8 cellular contexts compared by ENCODE assay signal in genomic region chr20:48826064-48826463, GRCh38. TPM values are rescaled to one million over a fixed set of nuclear protein-coding genes. Genes with fewer than 3 reads are reported as not detected.
DNase-seq lines count a peak whose midpoint lies in the region; ATAC-seq and TF ChIP-seq lines count a peak whose summit lies in the region.

No MANE protein-coding gene starts in this region.

- H3K4me1 ChIP-seq in heart right ventricle = peaks cover 0 to 63% (median 22%) of the 10 kb centered on the region in 9 donors
- peaks cover 30% of the 10 kb centered on the region for H3K4me1 ChIP-seq in mesenchymal stem cell (ENCODE audit: control insufficient read depth, insufficient read depth, low read depth, low read length)
- peaks cover 2% of the 10 kb centered on the region for H3K4me1 ChIP-seq in urinary bladder (ENCODE audit: insufficient read depth)

- no peak overlapping the region for H3K4ac ChIP-seq in mesenchymal stem cell (ENCODE audit: low read depth in 1 of 2, low read length in 2 of 2)

- H2BK12ac ChIP-seq in mesenchymal stem cell (ENCODE audit: low read length in 2 of 2) = no peak overlapping the region

- no peak overlapping the region for H4K8ac ChIP-seq in mesenchymal stem cell (ENCODE audit: low read length)

- H3K4me2 ChIP-seq in mesenchymal stem cell (ENCODE audit: low read length, poor library complexity, severe bottlenecking) = peak overlapping the region; percentile 78

- H3K27ac ChIP-seq in heart right ventricle (peak overlapping the region in 8 of 10 donors; percentile 39 to 97 (median 87)), mesenchymal stem cell (ENCODE audit: low read length, poor library complexity, severe bottlenecking) (no peak overlapping the region), urinary bladder (ENCODE audit: low read depth) (peak overlapping the region; percentile 12)

- H3K18ac ChIP-seq in mesenchymal stem cell (ENCODE audit: low read depth in 1 of 2, low read length in 2 of 2) = no peak overlapping the region

- H2BK5ac ChIP-seq in mesenchymal stem cell (ENCODE audit: low read depth, low read length, poor library complexity, severe bottlenecking) = no peak overlapping the region

- H3K9ac ChIP-seq in mesenchymal stem cell (ENCODE audit: low read length) = peak overlapping the region; percentile 29

- H3K79me1 ChIP-seq in mesenchymal stem cell (replicated peaks; ENCODE audit: low read length, poor library complexity, severe bottlenecking) = peaks cover 8% of the 10 kb centered on the region

- H4K91ac ChIP-seq in mesenchymal stem cell (ENCODE audit: low read length) = no peak overlapping the region

- H3K9me3 ChIP-seq in heart right ventricle (no peaks in the 10 kb centered on the region), mesenchymal stem cell (ENCODE audit: control insufficient read depth, low read length) (no peaks in the 10 kb centered on the region)

- H3K4me3 ChIP-seq in heart right ventricle = peak overlapping the region; percentile 12 to 91 (median 81)
- H3K4me3 ChIP-seq in astrocyte of the spinal cord (ENCODE audit: low read depth, low read length) = peak overlapping the region; percentile 77
- peak overlapping the region in 1 of 2 experiments; percentile 76 for H3K4me3 ChIP-seq in mesenchymal stem cell (ENCODE audit: insufficient read depth in 1 of 2, low read depth in 1 of 2, low read length in 2 of 2)
- peak overlapping the region; percentile 83 for H3K4me3 ChIP-seq in urinary bladder (ENCODE audit: low read depth, low read length)

- no peaks in the 10 kb centered on the region for H3K27me3 ChIP-seq in heart right ventricle
- peaks cover 0 to 26% of the 10 kb centered on the region in 2 experiments for H3K27me3 ChIP-seq in mesenchymal stem cell (ENCODE audit: control insufficient read depth in 1 of 2, insufficient read depth in 1 of 2, low read length in 2 of 2)

- no peak overlapping the region for H3K23ac ChIP-seq in mesenchymal stem cell (ENCODE audit: low read length in 2 of 2)

- no peak overlapping the region for H3K14ac ChIP-seq in mesenchymal stem cell (ENCODE audit: low read length in 2 of 2)

- 54 to 57% methylated on average over 2 of the region's 2 CpGs for WGBS in heart right ventricle, 2 donors
- WGBS in mesenchymal stem cell = no CpG with 5 or more reads among the region's 2 CpGs
- 66% methylated on average over 2 of the region's 2 CpGs for WGBS in urinary bladder

- no peak for TF ChIP-seq CTCF in heart right ventricle (IDR thresholded peaks at IDR 0.05)
- no peak for TF ChIP-seq CTCF in astrocyte of the spinal cord (IDR thresholded peaks at IDR 0.05; ENCODE audit: low read depth, low read length)

- no peak overlapping the region for H2BK15ac ChIP-seq in mesenchymal stem cell (ENCODE audit: low read depth, poor library complexity, severe bottlenecking)

- DNase-seq in heart right ventricle (no peak), Right ventricle myocardium superior (no peak), astrocyte of the spinal cord (ENCODE audit: low read depth, low spot score) (no peak), mesenchymal stem cell (no peak), GDM1 (lab: John Stamatoyannopoulos, UW) (no peak), NAMALWA (ENCODE audit: low spot score) (no peak), putamen (ENCODE audit: low spot score) (no peak)

- in situ Hi-C loops in astrocyte of the spinal cord (cut with HindIII; ENCODE audit: low sequenced_read_pairs) = no loop called here

- peaks cover 0 to 12% (median 0%) of the 10 kb centered on the region in 9 donors for H3K36me3 ChIP-seq in heart right ventricle
- no peaks in the 10 kb centered on the region for H3K36me3 ChIP-seq in mesenchymal stem cell (ENCODE audit: control insufficient read depth in 1 of 2, insufficient read depth in 2 of 2, low read depth in 1 of 2, low read length in 2 of 2)
- H3K36me3 ChIP-seq in urinary bladder (ENCODE audit: insufficient read depth) = no peaks in the 10 kb centered on the region

- H2AK5ac ChIP-seq in mesenchymal stem cell (ENCODE audit: low read length, severe bottlenecking) = no peak overlapping the region

- H2BK120ac ChIP-seq in mesenchymal stem cell (ENCODE audit: low read depth, low read length) = no peak overlapping the region

- intact Hi-C loops in heart right ventricle (cut with DNase I) = loop anchor here in 6 of 10 donors (5.0 to 10.0 kb wide), 9 partner anchors 64 to 171 kb away; no protein-coding TSS in a partner anchor
- intact Hi-C loops in Right ventricle myocardium superior (cut with DNase I) = loop anchor here (5.0 kb wide), 1 partner anchor 144 kb away; no protein-coding TSS in a partner anchor

- no peak overlapping the region for H2AFZ ChIP-seq in mesenchymal stem cell (ENCODE audit: low read depth, low read length)

- peak in 2 of 8 donors; percentile 13 to 24 for ATAC-seq in heart right ventricle
- ATAC-seq in Right ventricle myocardium superior (ENCODE audit: poor library complexity) = no peak

RNA-seq across cellular contexts. Expression of gene PREX1, which starts 1.7 kb away (rescaled TPM):
- total RNA-seq in heart right ventricle (10 to 100 TPM in 4 of 10 donors, 1 to 10 TPM in 6; 4.6 to 23.4 (median 8.5) TPM), Right ventricle myocardium superior (10.3 TPM), urinary bladder (18.1 TPM)
- polyA plus RNA-seq in heart right ventricle (10 to 100 TPM in 1 of 2 donors, 1 to 10 TPM in 1; 9.0 to 11.9 TPM), urinary bladder (12.6 TPM)
- 0.77 TPM for polyA plus RNA-seq in mesenchymal stem cell (2013, experiment 1 of 2)
- 0.84 TPM for polyA plus RNA-seq in mesenchymal stem cell (2013, experiment 2 of 2)
